12 cellular contexts compared by ENCODE assay signal in genomic region chr17:50883850-50884291, GRCh38. TPM values are rescaled to one million over a fixed set of nuclear protein-coding genes. Genes with fewer than 3 reads are reported as not detected.
DNase-seq lines count a peak whose midpoint lies in the region; ATAC-seq and TF ChIP-seq lines count a peak whose summit lies in the region.
"Had no signal": no experiment of that assay in that cellular context is flagged by ENCODE, and none has a peak within 500 bp of the region (broad histone marks: within the 10 kb centered on the region; RNA-seq: fewer than 3 reads in every experiment).

No MANE protein-coding gene starts in this region.

- H3K36me3 ChIP-seq in left lung: no peaks in the 10 kb centered on the region
- H3K36me3 ChIP-seq: thoracic aorta had no signal

- peak overlapping the region; percentile 35 for H3K27ac Mint-ChIP-seq in activated naive CD4-positive, alpha-beta T cell treated with anti-CD3 and anti-CD28 coated beads, Interleukin-2, amount 10 ng/mL, durations not matched to agents 7 days and 5 days
- peak overlapping the region; percentile 97 for H3K27ac Mint-ChIP-seq in type B pancreatic cell

- no peak for DNase-seq in activated naive CD4-positive, alpha-beta T cell treated with anti-CD3 and anti-CD28 coated beads, Interleukin-2, amount 10 ng/mL, durations not matched to agents 7 days and 5 days
- DNase-seq in activated naive CD4-positive, alpha-beta T cell (lab: John Stamatoyannopoulos, UW): no peak
- DNase-seq in SKM-1 treated with dmso at 0.1 percent for 144 hours (lab: John Stamatoyannopoulos, UW; ENCODE audit: unreplicated experiment): peak; percentile 89
- peak in 1 of 2 donors; percentile 54 for DNase-seq in left lung
- DNase-seq in type B pancreatic cell (ENCODE audit: extremely low spot score, unreplicated experiment): no peak
- no peak for DNase-seq in NK-92 (lab: John Stamatoyannopoulos, UW; ENCODE audit: unreplicated experiment)
- DNase-seq in retina: no peak
- DNase-seq: immature natural killer cell had no signal

- no peaks in the 10 kb centered on the region for H3K27me3 ChIP-seq in left lung

- intact Hi-C loops in left lung (cut with DNase I): no loop called here

- peak overlapping the region in 1 of 2 donors; percentile 64 for H3K27ac ChIP-seq in left lung
- H3K27ac ChIP-seq: thoracic aorta had no signal

- H3K9me3 Mint-ChIP-seq in activated naive CD4-positive, alpha-beta T cell treated with anti-CD3 and anti-CD28 coated beads, Interleukin-2, amount 10 ng/mL, durations not matched to agents 7 days and 5 days: peaks cover 3% of the 10 kb centered on the region
- no peaks in the 10 kb centered on the region for H3K9me3 Mint-ChIP-seq in type B pancreatic cell
- H3K9me3 Mint-ChIP-seq: immature natural killer cell had no signal

- ATAC-seq in left lung (peak; percentile 81), GM21367 (IDR thresholded peaks at IDR 0.05; ENCODE audit: unreplicated experiment) (no peak)

- peaks cover 17% of the 10 kb centered on the region for H3K27me3 Mint-ChIP-seq in activated naive CD4-positive, alpha-beta T cell treated with anti-CD3 and anti-CD28 coated beads, Interleukin-2, amount 10 ng/mL, durations not matched to agents 7 days and 5 days
- H3K27me3 Mint-ChIP-seq in type B pancreatic cell: no peaks in the 10 kb centered on the region

- H3K9me3 ChIP-seq in left lung: peaks cover 0 to 7% of the 10 kb centered on the region in 2 donors
- H3K9me3 ChIP-seq: thoracic aorta had no signal

- H3K36me3 Mint-ChIP-seq in activated naive CD4-positive, alpha-beta T cell treated with anti-CD3 and anti-CD28 coated beads, Interleukin-2, amount 10 ng/mL, durations not matched to agents 7 days and 5 days: peaks cover 2% of the 10 kb centered on the region
- H3K36me3 Mint-ChIP-seq in type B pancreatic cell: no peaks in the 10 kb centered on the region
- H3K36me3 Mint-ChIP-seq: immature natural killer cell had no signal

- H3K4me1 Mint-ChIP-seq in activated naive CD4-positive, alpha-beta T cell treated with anti-CD3 and anti-CD28 coated beads, Interleukin-2, amount 10 ng/mL, durations not matched to agents 7 days and 5 days: peaks cover 44% of the 10 kb centered on the region
- peaks cover 19% of the 10 kb centered on the region for H3K4me1 Mint-ChIP-seq in type B pancreatic cell (ENCODE audit: unreplicated experiment)

- TF ChIP-seq CTCF in left lung (IDR thresholded peaks at IDR 0.05) (no peak), type B pancreatic cell (conservative IDR thresholded peaks at IDR 0.05) (no peak)

- H3K4me3 Mint-ChIP-seq in activated naive CD4-positive, alpha-beta T cell treated with anti-CD3 and anti-CD28 coated beads, Interleukin-2, amount 10 ng/mL, durations not matched to agents 7 days and 5 days: no peak overlapping the region
- peak overlapping the region; percentile 29 for H3K4me3 Mint-ChIP-seq in type B pancreatic cell
- H3K4me3 Mint-ChIP-seq: immature natural killer cell had no signal

- CTCF ChIA-PET in activated naive CD4-positive, alpha-beta T cell treated with anti-CD3 and anti-CD28 coated beads, Interleukin-2, amount 10 ng/mL, durations not matched to agents 7 days and 5 days (lab: Charles Lee): interaction anchor here (1.0 to 1.6 kb wide), 2 partner anchors 8 to 25 kb away, joined by 3 to 5 read pairs; no protein-coding TSS in a partner anchor

- peaks cover 4 to 17% of the 10 kb centered on the region in 2 donors for H3K4me1 ChIP-seq in left lung

- no peak overlapping the region for H3K4me3 ChIP-seq in left lung
- H3K4me3 ChIP-seq: thoracic aorta had no signal

RNA-seq across cellular contexts. Expression of gene TOB1, which starts 17.7 kb away (rescaled TPM):
- total RNA-seq in left lung (10 to 100 TPM; 53.4 to 81.1 TPM), type B pancreatic cell (ENCODE audit: low replicate concordance) (54.9 and 113 TPM in 2 replicates)

RNA-seq across cellular contexts. Expression of gene WFIKKN2, which starts 48.5 kb away (rescaled TPM):
- total RNA-seq in left lung (not detected), type B pancreatic cell (ENCODE audit: low replicate concordance) (1.7 TPM in 1 of 2 replicates, not detected in the other)
- total RNA-seq: dermis microvascular lymphatic vessel endothelial cell, HT1080 had no signal
